20 cellular contexts compared by ENCODE assay signal in the genomic region with DNA sequence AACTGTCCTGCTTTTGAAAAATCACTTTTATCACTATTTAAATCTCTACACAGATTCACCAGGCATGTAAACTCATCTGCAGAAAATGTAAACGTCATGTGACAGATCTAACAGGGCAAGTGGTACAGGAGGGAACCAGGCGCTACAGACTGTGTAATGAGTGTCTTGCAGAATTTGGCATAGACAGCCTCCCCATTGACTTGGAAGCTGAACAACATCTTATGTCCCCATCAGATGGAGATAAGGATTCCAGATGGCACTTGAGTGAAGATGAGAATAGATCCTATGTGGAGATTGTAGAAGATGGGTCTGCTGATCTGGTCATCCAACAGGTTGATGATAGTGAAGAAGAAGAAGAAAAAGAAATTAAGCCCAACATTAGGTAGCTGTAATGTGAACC. TPM values are rescaled to one million over a fixed set of nuclear protein-coding genes. Genes with fewer than 3 reads are reported as not detected.
DNase-seq lines count a peak whose midpoint lies in the region; ATAC-seq and TF ChIP-seq lines count a peak whose summit lies in the region.
"Had no signal": no experiment of that assay in that cellular context is flagged by ENCODE, and none has a peak within 500 bp of the region (broad histone marks: within the 10 kb centered on the region; RNA-seq: fewer than 3 reads in every experiment).

No MANE protein-coding gene starts in this region.

- H3K4me1 ChIP-seq in SK-N-SH (ENCODE audit: control insufficient read depth in 1 of 2, insufficient read depth in 2 of 2, low read depth in 1 of 2, low read length in 1 of 2) (peaks cover 0 to 3% of the 10 kb centered on the region in 2 experiments; a peak in 1 of 4 replicates), OCI-LY7 (ENCODE audit: insufficient read depth, low read length, poor library complexity, severe bottlenecking) (no peaks in the 10 kb centered on the region), trophoblast cell (ENCODE audit: control insufficient read depth in 1 of 2, insufficient read depth in 2 of 2, low read length in 2 of 2) (no peaks in the 10 kb centered on the region), SJCRH30 (no peaks in the 10 kb centered on the region)
- H3K4me1 ChIP-seq: BE2C; BLaER1 treated with 17β-estradiol and CSF1 and Interleukin-3, amounts not matched to agents 10 nM and 100 nM had no signal

- POLR2A ChIA-PET in SK-N-SH (lab: Yijun Ruan, JAX) (interaction anchor here (0.6 kb wide), 1 partner anchor 50 kb away, joined by 4 read pairs; no protein-coding TSS in a partner anchor), OCI-LY7 (lab: Charles Lee) (interaction anchor here (0.6 kb wide), 2 partner anchors 72 to 608 kb away, joined by 5 read pairs; no protein-coding TSS in a partner anchor)

- no peak overlapping the region for H2AK5ac ChIP-seq in trophoblast cell (ENCODE audit: low read length)

- no peaks in the 10 kb centered on the region for H3K36me3 Mint-ChIP-seq in central memory CD8-positive, alpha-beta T cell (ENCODE audit: insufficient read depth)
- peaks cover 4% of the 10 kb centered on the region; the same call in 1 of the 2 replicates for H3K36me3 Mint-ChIP-seq in HFFc6 (ENCODE audit: low read depth)
- H3K36me3 Mint-ChIP-seq: CD14-positive monocyte; CD8-positive, alpha-beta memory T cell had no signal

- H4K20me1 ChIP-seq in SK-N-SH (ENCODE audit: insufficient read depth) (no peaks in the 10 kb centered on the region), OCI-LY7 (ENCODE audit: insufficient read depth, low read length) (no peaks in the 10 kb centered on the region)
- H4K20me1 ChIP-seq: BLaER1 treated with 17β-estradiol and CSF1 and Interleukin-3, amounts not matched to agents 10 nM and 100 nM had no signal

- BruUV-seq in OCI-LY7 (replicated peaks; lab: Mats Ljungman, UMichigan), result no TSS peak

- no peaks in the 10 kb centered on the region for H3K27me3 Mint-ChIP-seq in central memory CD8-positive, alpha-beta T cell
- H3K27me3 Mint-ChIP-seq in HFFc6 (ENCODE audit: insufficient read depth), result no peaks in the 10 kb centered on the region

- H3K79me2 ChIP-seq in SK-N-SH (ENCODE audit: insufficient read depth) (no peaks in the 10 kb centered on the region), OCI-LY7 (ENCODE audit: insufficient read depth, low read depth, low read length) (no peaks in the 10 kb centered on the region), trophoblast cell (ENCODE audit: control insufficient read depth, insufficient read depth, low read length, poor library complexity) (no peaks in the 10 kb centered on the region)

- CTCF ChIA-PET in SK-N-SH (lab: Yijun Ruan, JAX) (interaction anchor here (0.8 to 1.8 kb wide), 2 partner anchors 9 to 10 kb away, joined by 3 to 4 read pairs; no protein-coding TSS in a partner anchor), OCI-LY7 (lab: Charles Lee; ENCODE audit: unreplicated experiment) (interaction anchor here (0.6 kb wide), 1 partner anchor 80 kb away, joined by 3 read pairs; no protein-coding TSS in a partner anchor)

- H2BK5ac ChIP-seq in trophoblast cell (ENCODE audit: low read depth, low read length, poor library complexity), result no peak overlapping the region

- no peak overlapping the region for H2BK120ac ChIP-seq in trophoblast cell (ENCODE audit: insufficient read depth, low read length, poor library complexity)

- peak; percentile 25 for DNase-seq in SK-N-SH
- no peak for DNase-seq in OCI-LY7 (ENCODE audit: low spot score)
- DNase-seq in central memory CD8-positive, alpha-beta T cell (ENCODE audit: low spot score in 2 of 2), result no peak
- peak in 1 of 2 donors; percentile 36 for DNase-seq in trophoblast cell
- no peak for DNase-seq in HFFc6
- DNase-seq in SJCRH30, result no peak
- DNase-seq: AML-193; BE2C; CD4-positive, alpha-beta T cell; CD8-positive, alpha-beta memory T cell; DMS 273 treated with DMSO at 0.1 percent for 48 hours; DMS79 treated with DMSO at 0.1 percent for 48 hours; H9 had no signal

- no peak overlapping the region for H3K4me3 ChIP-seq in SK-N-SH (ENCODE audit: low read depth in 2 of 2, low read length in 1 of 2)
- H3K4me3 ChIP-seq in OCI-LY7 (ENCODE audit: low read depth, low read length, poor library complexity, severe bottlenecking), result no peak overlapping the region
- H3K4me3 ChIP-seq in trophoblast cell (ENCODE audit: low read depth, low read length), result no peak overlapping the region
- H3K4me3 ChIP-seq in SJCRH30, result no peak overlapping the region
- H3K4me3 ChIP-seq: BLaER1 treated with 17β-estradiol and CSF1 and Interleukin-3, amounts not matched to agents 10 nM and 100 nM; GM23338 had no signal

- H3K9me2 ChIP-seq in SK-N-SH, result no peaks in the 10 kb centered on the region
- H3K9me2 ChIP-seq in OCI-LY7 (ENCODE audit: insufficient read depth, low read length), result no peaks in the 10 kb centered on the region

- no peaks in the 10 kb centered on the region for H3K79me1 ChIP-seq in trophoblast cell (ENCODE audit: low read length)

- H3K9me3 ChIP-seq in SK-N-SH (no peaks in the 10 kb centered on the region), OCI-LY7 (ENCODE audit: low read length) (no peaks in the 10 kb centered on the region), trophoblast cell (ENCODE audit: insufficient read depth, low read depth, low read length) (no peaks in the 10 kb centered on the region), SJCRH30 (replicated peaks) (no peaks in the 10 kb centered on the region)
- H3K9me3 ChIP-seq: BE2C; BLaER1 treated with 17β-estradiol and CSF1 and Interleukin-3, amounts not matched to agents 10 nM and 100 nM had no signal

- no peaks in the 10 kb centered on the region for H3F3A ChIP-seq in SK-N-SH (replicated peaks; ENCODE audit: insufficient read depth)

- H3K18ac ChIP-seq in trophoblast cell (ENCODE audit: low read length), result no peak overlapping the region

- no peak for TF ChIP-seq EP300 in SK-N-SH (IDR thresholded peaks at IDR 0.05; ENCODE audit: borderline replicate concordance in 1 of 2, low read depth in 1 of 2, low read length in 1 of 2)

- H3K27ac Mint-ChIP-seq in central memory CD8-positive, alpha-beta T cell (ENCODE audit: low read depth), result peak overlapping the region; percentile 25
- no peak overlapping the region for H3K27ac Mint-ChIP-seq in HFFc6
- H3K27ac Mint-ChIP-seq: CD14-positive monocyte; CD4-positive, alpha-beta T cell; CD8-positive, alpha-beta memory T cell; GM23338; H9 had no signal

- no peak overlapping the region for H4K8ac ChIP-seq in trophoblast cell (ENCODE audit: low read depth, low read length)

- H3K14ac ChIP-seq in trophoblast cell (ENCODE audit: low read length), result no peak overlapping the region

- H3K27ac ChIP-seq in SK-N-SH (ENCODE audit: low read depth in 2 of 2, low read length in 1 of 2), result no peak overlapping the region
- no peak overlapping the region for H3K27ac ChIP-seq in OCI-LY7 (ENCODE audit: low read depth, low read length, poor library complexity, severe bottlenecking)
- no peak overlapping the region for H3K27ac ChIP-seq in trophoblast cell (ENCODE audit: low read depth, low read length)
- no peak overlapping the region for H3K27ac ChIP-seq in SJCRH30
- H3K27ac ChIP-seq: 22Rv1; BLaER1 treated with 17β-estradiol and CSF1 and Interleukin-3, amounts not matched to agents 10 nM and 100 nM had no signal

- H2AFZ ChIP-seq in SK-N-SH (ENCODE audit: low read depth), result no peak overlapping the region
- peak overlapping the region; percentile 16; the same call in 1 of the 2 replicates for H2AFZ ChIP-seq in OCI-LY7 (ENCODE audit: low read length)
- no peak overlapping the region for H2AFZ ChIP-seq in trophoblast cell (ENCODE audit: insufficient read depth, low read length, poor library complexity)
- H2AFZ ChIP-seq: GM23338 had no signal

- peaks cover 3 to 37% of the 10 kb centered on the region in 2 experiments for H3K36me3 ChIP-seq in SK-N-SH (replicated peaks in 1 of 2; ENCODE audit: control insufficient read depth in 1 of 2, insufficient read depth in 2 of 2, low read length in 1 of 2)
- H3K36me3 ChIP-seq in OCI-LY7 (ENCODE audit: insufficient read depth, low read length), result no peaks in the 10 kb centered on the region
- peaks cover 7 to 12% of the 10 kb centered on the region in 2 experiments for H3K36me3 ChIP-seq in trophoblast cell (ENCODE audit: control insufficient read depth in 1 of 2, insufficient read depth in 2 of 2, low read length in 2 of 2)
- peaks cover 25% of the 10 kb centered on the region for H3K36me3 ChIP-seq in SJCRH30
- H3K36me3 ChIP-seq: BE2C had no signal

- ATAC-seq in SK-N-SH treated with all-trans-retinoic acid at 6 μM for 48 hours, result no peak
- ATAC-seq in central memory CD8-positive, alpha-beta T cell (replicated peaks; ENCODE audit: extremely low read depth, poor library complexity, severe bottlenecking), result no peak
- ATAC-seq in GM21381 (IDR thresholded peaks at IDR 0.05; ENCODE audit: unreplicated experiment), result no peak
- ATAC-seq: GM23338, HCT116 had no signal

- H3K4me1 Mint-ChIP-seq in central memory CD8-positive, alpha-beta T cell, result no peaks in the 10 kb centered on the region
- no peaks in the 10 kb centered on the region for H3K4me1 Mint-ChIP-seq in HFFc6 (ENCODE audit: low read depth)
- H3K4me1 Mint-ChIP-seq: CD8-positive, alpha-beta memory T cell; GM23338; H9 had no signal

- no peak for TF ChIP-seq RAD21 in SK-N-SH (IDR thresholded peaks at IDR 0.05; ENCODE audit: low read length)

- no peaks in the 10 kb centered on the region for H3K9me3 Mint-ChIP-seq in central memory CD8-positive, alpha-beta T cell
- no peaks in the 10 kb centered on the region for H3K9me3 Mint-ChIP-seq in HFFc6
- H3K9me3 Mint-ChIP-seq: CD4-positive, alpha-beta T cell; CD8-positive, alpha-beta memory T cell; GM23338; H9 had no signal

- 89% methylated on average over 2 of the region's 2 CpGs for WGBS in SK-N-SH (ENCODE audit: low lambda C conversion rate)
- no CpG with 5 or more reads among the region's 2 CpGs for WGBS in trophoblast cell (ENCODE audit: extremely low coverage, insufficient coverage, insufficient read length)

- no peaks in the 10 kb centered on the region for H3K27me3 ChIP-seq in SK-N-SH (ENCODE audit: insufficient read depth)
- H3K27me3 ChIP-seq in trophoblast cell (ENCODE audit: insufficient read depth, low read length), result no peaks in the 10 kb centered on the region
- no peaks in the 10 kb centered on the region for H3K27me3 ChIP-seq in SJCRH30
- H3K27me3 ChIP-seq: BE2C; BLaER1 treated with 17β-estradiol and CSF1 and Interleukin-3, amounts not matched to agents 10 nM and 100 nM had no signal

- no peak overlapping the region for H3K4me3 Mint-ChIP-seq in central memory CD8-positive, alpha-beta T cell
- no peak overlapping the region for H3K4me3 Mint-ChIP-seq in HFFc6
- H3K4me3 Mint-ChIP-seq: CD14-positive monocyte; CD4-positive, alpha-beta T cell; CD8-positive, alpha-beta memory T cell; GM23338; H9 had no signal

- H2BK12ac ChIP-seq in trophoblast cell (ENCODE audit: low read length), result no peak overlapping the region

- H4K12ac ChIP-seq in trophoblast cell (ENCODE audit: low read depth, low read length), result no peak overlapping the region

- H3K9ac ChIP-seq in SK-N-SH, result no peak overlapping the region
- peak overlapping the region; percentile 58 for H3K9ac ChIP-seq in trophoblast cell (ENCODE audit: low read length)
- H3K9ac ChIP-seq: BLaER1 treated with 17β-estradiol and CSF1 and Interleukin-3, amounts not matched to agents 10 nM and 100 nM had no signal

- intact Hi-C loops in OCI-LY7 (cut with micrococcal nuclease; ENCODE audit: unreplicated experiment), result no loop called here

- H3K4me2 ChIP-seq in SK-N-SH (no peak overlapping the region), OCI-LY7 (ENCODE audit: low read length) (no peak overlapping the region), trophoblast cell (ENCODE audit: low read length) (no peak overlapping the region)
- H3K4me2 ChIP-seq: BLaER1 treated with 17β-estradiol and CSF1 and Interleukin-3, amounts not matched to agents 10 nM and 100 nM; GM23338 had no signal

- TF ChIP-seq CTCF in SK-N-SH (IDR thresholded peaks at IDR 0.05) (no peak), OCI-LY7 (conservative IDR thresholded peaks at IDR 0.05; ENCODE audit: low read length) (no peak), HFFc6 (IDR thresholded peaks at IDR 0.05) (no peak)

- H3K23ac ChIP-seq in trophoblast cell (ENCODE audit: low read length), result no peak overlapping the region

- H3K4ac ChIP-seq in trophoblast cell (ENCODE audit: low read depth, low read length), result no peak overlapping the region

- no peak overlapping the region for H4K91ac ChIP-seq in trophoblast cell (ENCODE audit: low read depth, low read length)

RNA-seq across cellular contexts. Expression of a gene that starts 50.3 kb away (rescaled TPM):
- 59.2 and 69.8 TPM in 2 replicates for polyA plus RNA-seq in SK-N-SH (2012; rRNA removed)
- 87.4 and 157 TPM in 2 replicates for polyA plus RNA-seq in SK-N-SH (2012; cell fraction: cytosol; rRNA removed)
- 31.8 and 44.5 TPM in 2 replicates for polyA plus RNA-seq in SK-N-SH (2012; cell fraction: nucleus; rRNA removed)
- 57.5 and 61.1 TPM in 2 replicates for total RNA-seq in OCI-LY7 (2014; rRNA removed; shearing (Covaris generic))
- 110 and 119 TPM in 2 replicates for total RNA-seq in OCI-LY7 (2022)
- polyA plus RNA-seq in trophoblast cell (2013), result 69.1 and 70.1 TPM in 2 replicates
- 10 to 100 TPM; 44.9 to 52.7 (median 47.4) TPM for total RNA-seq in HFFc6 (2021; fragmentation: NEBNext Ultra II Directional; extraction: Animal tissue kit (Norgen Biotek cat#: 25700))
- total RNA-seq in SJCRH30 (2014; rRNA removed; shearing (Covaris generic)), result 55.7 and 73.9 TPM in 2 replicates

RNA-seq across cellular contexts. Expression of a gene that starts 51.0 kb away (rescaled TPM):
- polyA plus RNA-seq in SK-N-SH (2012; rRNA removed), result 107 and 108 TPM in 2 replicates
- 105 and 119 TPM in 2 replicates for polyA plus RNA-seq in SK-N-SH (2012; cell fraction: cytosol; rRNA removed)
- 68.5 and 120 TPM in 2 replicates for polyA plus RNA-seq in SK-N-SH (2012; cell fraction: nucleus; rRNA removed)
- 353 and 393 TPM in 2 replicates for total RNA-seq in OCI-LY7 (2014; rRNA removed; shearing (Covaris generic))
- total RNA-seq in OCI-LY7 (2022), result 597 and 621 TPM in 2 replicates
- 125 and 128 TPM in 2 replicates for polyA plus RNA-seq in trophoblast cell (2013)
- 100 to 1,000 TPM; 108 to 137 (median 124) TPM for total RNA-seq in HFFc6 (2021; fragmentation: NEBNext Ultra II Directional; extraction: Animal tissue kit (Norgen Biotek cat#: 25700))
- total RNA-seq in SJCRH30 (2014; rRNA removed; shearing (Covaris generic)), result 395 and 437 TPM in 2 replicates
